ENCODE assay signal across 1 cellular context in the genomic region with DNA sequence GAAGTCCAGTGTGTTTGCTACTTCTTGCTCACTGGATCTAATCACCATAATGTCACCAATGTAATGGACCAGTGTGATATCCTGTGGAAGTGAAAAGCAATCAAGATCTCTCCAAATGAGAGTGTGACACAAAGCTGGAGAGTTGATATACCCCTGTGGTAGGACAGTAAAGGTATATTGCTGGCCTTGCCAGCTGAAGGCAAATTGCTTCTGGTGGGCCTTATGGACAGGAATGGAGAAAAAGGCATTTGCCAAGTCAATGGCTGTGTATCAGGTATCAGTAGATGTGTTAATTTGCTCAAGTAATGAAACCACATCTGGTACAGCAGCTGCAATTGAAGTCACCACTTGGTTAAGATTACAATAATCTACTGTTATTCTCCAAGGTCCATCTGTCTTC. TPM values are rescaled to one million over a fixed set of nuclear protein-coding genes. Genes with fewer than 3 reads are reported as not detected.
"Had no signal": no experiment of that assay in that cellular context is flagged by ENCODE, and none has a peak within 500 bp of the region (broad histone marks: within the 10 kb centered on the region; RNA-seq: fewer than 3 reads in every experiment).

No MANE protein-coding gene starts in this region.

RNA-seq across cellular contexts. Expression of a gene that starts 19.5 kb away (rescaled TPM):
- total RNA-seq: ascending aorta had no signal
